11 cellular contexts compared by ENCODE assay signal in the genomic region with DNA sequence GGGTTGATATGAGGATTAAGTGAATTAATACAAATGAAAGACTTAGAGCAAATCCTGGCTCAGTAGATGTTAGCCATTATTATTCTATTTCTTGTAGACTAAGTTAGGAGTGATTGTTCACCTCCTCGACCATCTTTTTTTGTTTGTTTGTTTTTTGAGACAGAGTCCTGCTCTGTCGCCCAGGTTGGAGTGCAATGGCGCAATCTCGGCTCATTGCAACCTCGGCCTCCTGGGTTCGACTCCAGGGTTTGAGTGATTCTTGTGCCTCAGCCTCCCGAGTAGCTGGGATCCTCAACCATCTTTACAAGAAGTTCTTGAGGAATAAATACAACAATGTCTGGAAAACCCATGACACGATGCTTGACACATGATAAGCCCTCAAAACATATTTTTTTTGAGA. TPM values are rescaled to one million over a fixed set of nuclear protein-coding genes. Genes with fewer than 3 reads are reported as not detected.
"Had no signal": no experiment of that assay in that cellular context is flagged by ENCODE, and none has a peak within 500 bp of the region (broad histone marks: within the 10 kb centered on the region; RNA-seq: fewer than 3 reads in every experiment).

No MANE protein-coding gene starts in this region.

- H3K9ac ChIP-seq: GM23248 had no signal

- FAIRE-seq: K562 had no signal

- H3K27ac ChIP-seq: GM23248, HL-60 had no signal

- H2AFZ ChIP-seq: GM23248 had no signal

- H3K9me3 ChIP-seq: HAP-1 had no signal

- DNase-seq: GM23248, GOT3, H7, HFFc6, IMR-90 had no signal

- H3K4me3 ChIP-seq: GM23248, HAP-1, K562 had no signal

- ATAC-seq: HCT116, K562 had no signal

RNA-seq across cellular contexts. Expression of a gene that starts 12.7 kb away (rescaled TPM):
- total RNA-seq: GM23248, HFFc6, IMR-90, K562 had no signal
- polyA plus RNA-seq: GM23248, K562 had no signal

RNA-seq across cellular contexts. Expression of a gene that starts 13.3 kb away (rescaled TPM):
- total RNA-seq: GM23248, H4, IMR-90 had no signal

RNA-seq across cellular contexts. Expression of a gene that starts 19.7 kb away (rescaled TPM):
- total RNA-seq: GM23248, H4, H7, HFFc6, HT1080, IMR-90, K562 had no signal
- polyA plus RNA-seq: GM23248, IMR-90, K562 had no signal

RNA-seq across cellular contexts. Expression of a gene that starts 32.1 kb away (rescaled TPM):
- total RNA-seq: GM23248, HFFc6, IMR-90 had no signal
- polyA plus RNA-seq: GM23248 had no signal
